8 cellular contexts compared by ENCODE assay signal in genomic region chrX:46588263-46588662, GRCh38. TPM values are rescaled to one million over a fixed set of nuclear protein-coding genes. Genes with fewer than 3 reads are reported as not detected.
DNase-seq lines count a peak whose midpoint lies in the region; ATAC-seq, FAIRE-seq and TF ChIP-seq lines count a peak whose summit lies in the region.

No MANE protein-coding gene starts in this region.

- POLR2A ChIA-PET in H1 (lab: Charles Lee; ENCODE audit: partially characterized antibody), result interaction anchor here (0.7 to 2.8 kb wide), 3 partner anchors 11 to 38 kb away, joined by 3 to 9 read pairs (median 4); no protein-coding TSS in a partner anchor

- H2BK20ac ChIP-seq in H1 (ENCODE audit: low read length), result no peak overlapping the region

- H4K5ac ChIP-seq in H1 (ENCODE audit: insufficient read length, low read depth, low read length), result no peak overlapping the region

- H3K9ac ChIP-seq in ES-I3 (ENCODE audit: low read depth, low read length) (peak overlapping the region; percentile 8; the same call in 1 of the 2 replicates), H1 (replicated peaks in 1 of 4; ENCODE audit: extremely low read depth in 1 of 4, low read depth in 3 of 4, low read length in 3 of 4) (no peak overlapping the region)

- no peak overlapping the region for H3K14ac ChIP-seq in H1 (ENCODE audit: insufficient read length)

- no peak overlapping the region for H2BK12ac ChIP-seq in H1 (ENCODE audit: low read depth, low read length)

- H3K23ac ChIP-seq in H1 (ENCODE audit: insufficient read length), result no peak overlapping the region

- no peak overlapping the region; the same call in 1 of the 2 replicates for H3K18ac ChIP-seq in H1 (ENCODE audit: extremely low read depth, low read length)

- no peaks in the 10 kb centered on the region for H3K9me3 ChIP-seq in ES-I3 (ENCODE audit: control insufficient read depth, insufficient read depth, low read length)
- no peaks in the 10 kb centered on the region for H3K9me3 ChIP-seq in H1 (ENCODE audit: insufficient read depth in 2 of 2, low read depth in 1 of 2, low read length in 1 of 2)
- H3K9me3 ChIP-seq in suprapubic skin, result no peaks in the 10 kb centered on the region

- no peak overlapping the region for H3K27ac Mint-ChIP-seq in glutamatergic neuron (ENCODE audit: unreplicated experiment)

- ATAC-seq in sciatic nerve (peak; percentile 92), HG03442 (IDR thresholded peaks at IDR 0.05; ENCODE audit: unreplicated experiment) (no peak)

- H2BK120ac ChIP-seq in H1 (replicated peaks; ENCODE audit: low read depth, low read length), result no peak overlapping the region

- H3K23me2 ChIP-seq in H1 (ENCODE audit: low read depth, low read length), result no peaks in the 10 kb centered on the region

- no peak for TF ChIP-seq RAD21 in H1 (IDR thresholded peaks at IDR 0.05 in 1 of 2, conservative IDR thresholded peaks at IDR 0.05 in 1 of 2; ENCODE audit: low read depth in 2 of 2, low read length in 2 of 2)

- H3K4me1 Mint-ChIP-seq in glutamatergic neuron (ENCODE audit: low read depth, unreplicated experiment), result peaks cover 4% of the 10 kb centered on the region

- H2AFZ ChIP-seq in H1 (ENCODE audit: low read length), result no peak overlapping the region

- H3K79me2 ChIP-seq in H1 (ENCODE audit: control insufficient read depth in 1 of 2, insufficient read depth in 2 of 2, low read length in 2 of 2), result peaks cover 0 to 53% of the 10 kb centered on the region in 2 experiments; a peak in 2 of 4 replicates

- 0 out of 2 replicates have a peak overlapping the region, but pooled peaks have one; percentile 85 for H2BK5ac ChIP-seq in H1 (ENCODE audit: low read depth, low read length)

- peak overlapping the region; percentile 60 to 69 for H3K4me2 ChIP-seq in H1 (ENCODE audit: insufficient read depth in 1 of 2, low read depth in 2 of 2, low read length in 2 of 2)

- H4K91ac ChIP-seq in H1 (replicated peaks; ENCODE audit: insufficient read length, low read length), result no peak overlapping the region

- H3K4me1 ChIP-seq in ES-I3 (ENCODE audit: insufficient read depth, low read length) (peaks cover 35% of the 10 kb centered on the region), H1 (replicated peaks in 1 of 4; ENCODE audit: control insufficient read depth in 3 of 4, insufficient read depth in 4 of 4, low read length in 3 of 4) (peaks cover 0 to 13% (median 4%) of the 10 kb centered on the region in 4 experiments; a peak in 4 of 7 replicates), suprapubic skin (peaks cover 10% of the 10 kb centered on the region)

- TF ChIP-seq EP300 in H1 (IDR thresholded peaks at IDR 0.05; ENCODE audit: borderline replicate concordance in 1 of 2, low read depth in 2 of 2, low read length in 2 of 2) (no peak), suprapubic skin (IDR thresholded peaks at IDR 0.05) (no peak)

- no peak overlapping the region for H3K4me3 Mint-ChIP-seq in glutamatergic neuron (ENCODE audit: unreplicated experiment)

- H2BK15ac ChIP-seq in H1 (ENCODE audit: low read length), result no peak overlapping the region

- no peak overlapping the region for H4K8ac ChIP-seq in H1 (ENCODE audit: extremely low read depth, insufficient read depth, low read length)

- DNase-seq in T-helper 9 cell, result peak; percentile 16
- peak in 1 of 2 experiments; percentile 47 for DNase-seq in H1 (ENCODE audit: low read depth in 1 of 2, low spot score in 2 of 2)
- DNase-seq in sciatic nerve (ENCODE audit: low spot score), result no peak
- no peak for DNase-seq in NCI-H1105 (lab: John Stamatoyannopoulos, UW)
- no peak for DNase-seq in glutamatergic neuron
- no peak for DNase-seq in suprapubic skin (ENCODE audit: low spot score in 2 of 2)

- no peak overlapping the region for H3K56ac ChIP-seq in H1 (replicated peaks; ENCODE audit: insufficient read length, low read depth, low read length)

- no peaks in the 10 kb centered on the region for H3K36me3 Mint-ChIP-seq in glutamatergic neuron (ENCODE audit: unreplicated experiment)

- H3K79me1 ChIP-seq in H1 (ENCODE audit: low read depth, low read length), result no peaks in the 10 kb centered on the region

- no peak overlapping the region for H3K27ac ChIP-seq in H1 (ENCODE audit: low read depth, low read length)
- no peak overlapping the region for H3K27ac ChIP-seq in suprapubic skin

- FAIRE-seq in H1 (lab: Jason Lieb, UNC), result no peak

- H3K9me3 Mint-ChIP-seq in glutamatergic neuron (ENCODE audit: unreplicated experiment), result no peaks in the 10 kb centered on the region

- H3K27me3 ChIP-seq in H1 (replicated peaks in 1 of 4; ENCODE audit: control insufficient read depth in 3 of 4, extremely low read depth in 1 of 4, insufficient read depth in 3 of 4, low read length in 3 of 4), result no peaks in the 10 kb centered on the region
- no peaks in the 10 kb centered on the region for H3K27me3 ChIP-seq in suprapubic skin

- WGBS in H1 (ENCODE audit: extremely low coverage in 1 of 2, insufficient coverage in 1 of 2, insufficient read length in 1 of 2, insufficient replicate concordance in 2 of 2, low coverage in 1 of 2, low lambda C conversion rate in 2 of 2, missing lambda C conversion rate in 1 of 2), 2 experiments, result 2% methylated on average over 4 of the region's 4 CpGs; no CpG with 5 or more reads in 1 of the 2 experiments
- WGBS in suprapubic skin, result 61% methylated on average over 4 of the region's 4 CpGs

- TF ChIP-seq CTCF in H1 (IDR thresholded peaks at IDR 0.05; ENCODE audit: control extremely low read depth in 1 of 3, insufficient read depth in 1 of 3, low read depth in 1 of 3, low read length in 3 of 3), result no peak
- no peak for TF ChIP-seq CTCF in glutamatergic neuron (IDR thresholded peaks at IDR 0.05; ENCODE audit: partially characterized antibody, unreplicated experiment)
- no peak for TF ChIP-seq CTCF in suprapubic skin (IDR thresholded peaks at IDR 0.05)

- no peak overlapping the region for H3K4ac ChIP-seq in H1 (replicated peaks; ENCODE audit: insufficient read length, low read depth, low read length)

- intact Hi-C loops in sciatic nerve (cut with DNase I), result no loop called here

- no peak for TF ChIP-seq POLR2A in H1 (IDR thresholded peaks at IDR 0.05; ENCODE audit: control extremely low read depth in 1 of 2, low read depth in 2 of 2, low read length in 2 of 2)
- no peak for TF ChIP-seq POLR2A in suprapubic skin (IDR thresholded peaks at IDR 0.05)

- H4K20me1 ChIP-seq in H1 (replicated peaks in 1 of 2; ENCODE audit: control insufficient read depth in 1 of 2, insufficient read depth in 2 of 2, low read length in 2 of 2), result no peaks in the 10 kb centered on the region

- no peaks in the 10 kb centered on the region for H3K36me3 ChIP-seq in ES-I3 (ENCODE audit: insufficient read depth, low read length)
- H3K36me3 ChIP-seq in H1 (ENCODE audit: control insufficient read depth in 2 of 4, insufficient read depth in 4 of 4, low read length in 3 of 4), result no peaks in the 10 kb centered on the region
- H3K36me3 ChIP-seq in suprapubic skin, result no peaks in the 10 kb centered on the region

- CTCF ChIA-PET in H1 (lab: Charles Lee; ENCODE audit: partially characterized antibody), result no interaction called here

- no peak overlapping the region for H2AK5ac ChIP-seq in H1 (ENCODE audit: low read depth, low read length)

- H3K27me3 Mint-ChIP-seq in glutamatergic neuron (ENCODE audit: unreplicated experiment), result no peaks in the 10 kb centered on the region

- H3K4me3 ChIP-seq in H1 (ENCODE audit: extremely low read depth in 1 of 4, insufficient read depth in 2 of 4, low read depth in 3 of 4, low read length in 4 of 4) (peak overlapping the region in 1 of 4 experiments; percentile 30; a peak in 2 of 8 replicates), suprapubic skin (no peak overlapping the region)

TF ChIP-seq in H1, 55 proteins besides CTCF, POLR2A, EP300 and RAD21 (continues in another document):
- no peak for TF ChIP-seq CBX5 (IDR thresholded peaks at IDR 0.05; ENCODE audit: low read depth, low read length)
- TF ChIP-seq EGR1 (IDR thresholded peaks at IDR 0.05; ENCODE audit: borderline replicate concordance, low read depth, low read length), result no peak
- TF ChIP-seq NANOG (IDR thresholded peaks at IDR 0.05; ENCODE audit: insufficient read depth, low read depth, low read length, poor library complexity, severe bottlenecking), result peak; percentile 22
- no peak for TF ChIP-seq RBBP5 (IDR thresholded peaks at IDR 0.05; ENCODE audit: borderline replicate concordance, low read depth, low read length)

RNA-seq across cellular contexts. Expression of gene CHST7, which starts 14.7 kb away (rescaled TPM):
- 14.1 and 15.3 TPM in 2 replicates for total RNA-seq in H1 (2021; fragmentation: NEBNext Ultra II Directional; extraction: Animal tissue kit (Norgen Biotek cat#: 25700))
- 7.9 and 9.4 TPM in 2 replicates for polyA plus RNA-seq in H1 (2011; rRNA removed)
- polyA plus RNA-seq in H1 (2011; cell fraction: cytosol; rRNA removed), result 9.1 TPM
- 7.4 TPM for polyA plus RNA-seq in H1 (2011; cell fraction: nucleus; rRNA removed)
- polyA plus RNA-seq in H1 (2012, experiment 1 of 2), result 6.3 to 9.9 TPM (median 9.5 TPM) in 4 replicates
- polyA plus RNA-seq in H1 (2012, experiment 2 of 2), result 9.9 TPM
- 15.3 TPM for polyA plus RNA-seq in H1 (2013, experiment 1 of 2)
- polyA plus RNA-seq in H1 (2013, experiment 2 of 2), result 16.6 TPM
- polyA minus RNA-seq in H1 (2011; rRNA and poly(A)+ RNA removed), result 1.9 and 2.3 TPM in 2 replicates
- polyA minus RNA-seq in H1 (2011; cell fraction: cytosol; rRNA and poly(A)+ RNA removed), result 10.1 TPM
- 11.3 TPM for polyA minus RNA-seq in H1 (2011; cell fraction: nucleus; rRNA and poly(A)+ RNA removed)
- total RNA-seq in sciatic nerve (7.0 TPM), glutamatergic neuron (ENCODE audit: unreplicated experiment) (1.7 TPM), suprapubic skin (1 to 10 TPM; 5.8 to 7.9 (median 7.0) TPM)

RNA-seq across cellular contexts. Expression of gene ZNF674, which starts 43.0 kb away (rescaled TPM):
- 6.1 and 7.4 TPM in 2 replicates for total RNA-seq in H1 (2021; fragmentation: NEBNext Ultra II Directional; extraction: Animal tissue kit (Norgen Biotek cat#: 25700))
- polyA plus RNA-seq in H1 (2011; rRNA removed), result 2.0 and 2.4 TPM in 2 replicates
- 2.6 TPM for polyA plus RNA-seq in H1 (2011; cell fraction: cytosol; rRNA removed)
- 6.5 TPM for polyA plus RNA-seq in H1 (2011; cell fraction: nucleus; rRNA removed)
- polyA plus RNA-seq in H1 (2012, experiment 1 of 2), result 2.7 to 5.5 TPM (median 3.8 TPM) in 4 replicates
- polyA plus RNA-seq in H1 (2012, experiment 2 of 2), result 0.35 TPM
- polyA plus RNA-seq in H1 (2013, experiment 1 of 2), result 2.4 TPM
- polyA plus RNA-seq in H1 (2013, experiment 2 of 2), result 2.6 TPM
- 20.6 and 24.3 TPM in 2 replicates for polyA minus RNA-seq in H1 (2011; rRNA and poly(A)+ RNA removed)
- 4.2 TPM for polyA minus RNA-seq in H1 (2011; cell fraction: cytosol; rRNA and poly(A)+ RNA removed)
- polyA minus RNA-seq in H1 (2011; cell fraction: nucleus; rRNA and poly(A)+ RNA removed), result 34.8 TPM
- total RNA-seq in sciatic nerve (6.6 TPM), glutamatergic neuron (ENCODE audit: unreplicated experiment) (6.4 TPM), suprapubic skin (1 to 10 TPM; 1.9 to 6.2 (median 3.7) TPM)
